ENCODE assay signal across 1 cellular context in genomic region chr14:101961011-101961721, GRCh38.
A peak's percentile ranks its signal among the peaks of the same experiment; 100 is the strongest.
TF ChIP-seq lines count a peak whose summit lies in the region.

No MANE protein-coding gene starts in this region.

TF ChIP-seq in HepG2, 621 proteins besides CTCF, POLR2A, EP300 and RAD21 (continued from another document and continues in another):
- TF ChIP-seq ZNF407 (CRISPR knock-in tag; IDR thresholded peaks at IDR 0.05; ENCODE audit: not compliant biosample characterization) (no peak), NFE2 (CRISPR knock-in tag; IDR thresholded peaks at IDR 0.05) (no peak), ZBTB46 (CRISPR knock-in tag; IDR thresholded peaks at IDR 0.05; ENCODE audit: borderline replicate concordance) (no peak), ZNF614 (CRISPR knock-in tag; IDR thresholded peaks at IDR 0.05; ENCODE audit: borderline replicate concordance) (no peak), ZNF256 (CRISPR knock-in tag; conservative IDR thresholded peaks at IDR 0.05) (no peak), ZBTB33 (CRISPR knock-in tag; IDR thresholded peaks at IDR 0.05) (peak; percentile 63), ZNF782 (CRISPR knock-in tag; IDR thresholded peaks at IDR 0.05; ENCODE audit: borderline replicate concordance) (no peak), TBP (CRISPR knock-in tag; IDR thresholded peaks at IDR 0.05) (no peak), ASH2L (IDR thresholded peaks at IDR 0.05; ENCODE audit: insufficient read length, low read depth, low read length) (no peak), ZNF619 (CRISPR knock-in tag; IDR thresholded peaks at IDR 0.05) (no peak), TBX3 (IDR thresholded peaks at IDR 0.05; ENCODE audit: borderline replicate concordance) (no peak), ZNF609 (CRISPR knock-in tag; IDR thresholded peaks at IDR 0.05; ENCODE audit: borderline replicate concordance) (no peak), ZNF280B (CRISPR knock-in tag; IDR thresholded peaks at IDR 0.05; ENCODE audit: borderline replicate concordance) (peak; percentile 55; the same call in 1 of the 2 replicates), POGZ (CRISPR knock-in tag; IDR thresholded peaks at IDR 0.05) (no peak), GLMP (CRISPR knock-in tag; IDR thresholded peaks at IDR 0.05; ENCODE audit: borderline replicate concordance) (no peak), LCORL (IDR thresholded peaks at IDR 0.05) (no peak), LCORL (CRISPR knock-in tag; IDR thresholded peaks at IDR 0.05) (no peak; the same call in 1 of the 2 replicates), ZNF788 (CRISPR knock-in tag; IDR thresholded peaks at IDR 0.05; ENCODE audit: borderline replicate concordance) (peak; percentile 42; the same call in 1 of the 2 replicates), RXRB (CRISPR knock-in tag; IDR thresholded peaks at IDR 0.05; ENCODE audit: borderline replicate concordance) (peak; percentile 16; the same call in 1 of the 2 replicates), MAFG (CRISPR knock-in tag; IDR thresholded peaks at IDR 0.05) (no peak), SAFB2 (CRISPR knock-in tag; IDR thresholded peaks at IDR 0.05; ENCODE audit: borderline replicate concordance, low read depth) (no peak), ZNF264 (CRISPR knock-in tag; IDR thresholded peaks at IDR 0.05) (no peak), ZBTB26 (CRISPR knock-in tag; IDR thresholded peaks at IDR 0.05; ENCODE audit: borderline replicate concordance) (peak; percentile 55; the same call in 1 of the 2 replicates), ZNF792 (CRISPR knock-in tag; IDR thresholded peaks at IDR 0.05) (0 out of 2 replicates have a peak, but pooled peaks have one; percentile 39), BRCA1 (CRISPR knock-in tag; IDR thresholded peaks at IDR 0.05) (no peak), ZNF687 (CRISPR knock-in tag; IDR thresholded peaks at IDR 0.05) (peak; percentile 63), ZNF589 (CRISPR knock-in tag; conservative IDR thresholded peaks at IDR 0.05) (no peak)
